In genomic region chr13:30002577-30002976, GRCh38 we compare ENCODE assay signal across 15 cellular contexts.
DNase-seq lines count a peak whose midpoint lies in the region; ATAC-seq and TF ChIP-seq lines count a peak whose summit lies in the region.
"Had no signal": no experiment of that assay in that cellular context is flagged by ENCODE, and none has a peak within 500 bp of the region (broad histone marks: within the 10 kb centered on the region; RNA-seq: fewer than 3 reads in every experiment).

No MANE protein-coding gene starts in this region.

- H3K9me3 Mint-ChIP-seq in activated CD4-positive, alpha-beta memory T cell treated with anti-CD3 and anti-CD28 coated beads for 36 hours = no peaks in the 10 kb centered on the region
- H3K9me3 Mint-ChIP-seq in activated CD4-positive, alpha-beta memory T cell treated with anti-CD3 and anti-CD28 coated beads, Interleukin-2, amount 10 ng/mL, durations not matched to agents 7 days and 5 days = no peaks in the 10 kb centered on the region
- H3K9me3 Mint-ChIP-seq: dendritic cell treated with granulocyte-macrophage colony-stimulating factor and Interleukin-4, amounts not matched to agents 40 ng/mL and 50 ng/mL, for 4 days; memory B cell had no signal

- ATAC-seq in right cardiac atrium (no peak), GM18505 (IDR thresholded peaks at IDR 0.05; ENCODE audit: unreplicated experiment) (no peak)

- DNase-seq in activated CD4-positive, alpha-beta memory T cell treated with anti-CD3 and anti-CD28 coated beads for 36 hours = peak; percentile 42
- no peak for DNase-seq in activated CD4-positive, alpha-beta memory T cell treated with anti-CD3 and anti-CD28 coated beads, Interleukin-2, amount 10 ng/mL, durations not matched to agents 7 days and 5 days
- DNase-seq in epithelial cell of prostate (ENCODE audit: low read depth, low spot score) = peak; percentile 68
- no peak for DNase-seq in right cardiac atrium
- no peak for DNase-seq in NCI-H82 (lab: John Stamatoyannopoulos, UW)
- DNase-seq: activated naive CD4-positive, alpha-beta T cell treated with anti-CD3 and anti-CD28 coated beads, Interleukin-2, amount 50 U/mL, for 16 hours; BE2C; NCI-H1105 treated with DMSO at 0.1 percent for 48 hours; NCI-H69; transverse colon had no signal

- peaks cover 1% of the 10 kb centered on the region for H3K27me3 Mint-ChIP-seq in activated CD4-positive, alpha-beta memory T cell treated with anti-CD3 and anti-CD28 coated beads for 36 hours
- H3K27me3 Mint-ChIP-seq in activated CD4-positive, alpha-beta memory T cell treated with anti-CD3 and anti-CD28 coated beads, Interleukin-2, amount 10 ng/mL, durations not matched to agents 7 days and 5 days = no peaks in the 10 kb centered on the region
- H3K27me3 Mint-ChIP-seq: dendritic cell treated with granulocyte-macrophage colony-stimulating factor and Interleukin-4, amounts not matched to agents 40 ng/mL and 50 ng/mL, for 4 days had no signal

- H3K9ac ChIP-seq in OCI-LY3 (ENCODE audit: low read length) = peak overlapping the region; percentile 28; the same call in 1 of the 2 replicates
- H3K9ac ChIP-seq in skeletal muscle satellite cell (ENCODE audit: low read depth, low read length) = no peak overlapping the region

- no peak for TF ChIP-seq POLR2A in GM18505 (IDR thresholded peaks at IDR 0.05; ENCODE audit: borderline replicate concordance, extremely low read depth, insufficient read depth, insufficient read length)

- peaks cover 14% of the 10 kb centered on the region for H3K4me1 Mint-ChIP-seq in activated CD4-positive, alpha-beta memory T cell treated with anti-CD3 and anti-CD28 coated beads for 36 hours (ENCODE audit: low read depth)
- H3K4me1 Mint-ChIP-seq in activated CD4-positive, alpha-beta memory T cell treated with anti-CD3 and anti-CD28 coated beads, Interleukin-2, amount 10 ng/mL, durations not matched to agents 7 days and 5 days = peaks cover 35% of the 10 kb centered on the region
- H3K4me1 Mint-ChIP-seq: memory B cell had no signal

- WGBS in right cardiac atrium = 50% methylated on average over 1 of the region's 1 CpG

- no peak overlapping the region for H3K4me3 Mint-ChIP-seq in activated CD4-positive, alpha-beta memory T cell treated with anti-CD3 and anti-CD28 coated beads for 36 hours
- H3K4me3 Mint-ChIP-seq in activated CD4-positive, alpha-beta memory T cell treated with anti-CD3 and anti-CD28 coated beads, Interleukin-2, amount 10 ng/mL, durations not matched to agents 7 days and 5 days = no peak overlapping the region
- H3K4me3 Mint-ChIP-seq: dendritic cell treated with granulocyte-macrophage colony-stimulating factor and Interleukin-4, amounts not matched to agents 40 ng/mL and 50 ng/mL, for 4 days; memory B cell had no signal

- no peak for TF ChIP-seq CTCF in OCI-LY3 (IDR thresholded peaks at IDR 0.05; ENCODE audit: low read depth, low read length)

- H4K20me1 ChIP-seq in OCI-LY3 (ENCODE audit: insufficient read depth, low read length) = no peaks in the 10 kb centered on the region

- H3K9me3 ChIP-seq in OCI-LY3 (ENCODE audit: insufficient read depth, low read length) (no peaks in the 10 kb centered on the region), skeletal muscle satellite cell (replicated peaks; ENCODE audit: low read length) (no peaks in the 10 kb centered on the region), right cardiac atrium (ENCODE audit: control insufficient read depth, low read length) (no peaks in the 10 kb centered on the region)
- H3K9me3 ChIP-seq: BE2C, transverse colon had no signal

- CTCF ChIA-PET in activated CD4-positive, alpha-beta memory T cell treated with anti-CD3 and anti-CD28 coated beads for 36 hours (lab: Charles Lee) = interaction anchor here (0.6 to 1.5 kb wide), 2 partner anchors 25 to 67 kb away, joined by 3 to 4 read pairs; no protein-coding TSS in a partner anchor
- CTCF ChIA-PET in activated CD4-positive, alpha-beta memory T cell treated with anti-CD3 and anti-CD28 coated beads, Interleukin-2, amount 10 ng/mL, durations not matched to agents 7 days and 5 days (lab: Charles Lee) = interaction anchor here (1.8 kb wide), 1 partner anchor 66 kb away, joined by 5 read pairs; no protein-coding TSS in a partner anchor

- POLR2A ChIA-PET in activated CD4-positive, alpha-beta memory T cell treated with anti-CD3 and anti-CD28 coated beads for 36 hours (lab: Charles Lee) = no interaction called here
- POLR2A ChIA-PET in activated CD4-positive, alpha-beta memory T cell treated with anti-CD3 and anti-CD28 coated beads, Interleukin-2, amount 10 ng/mL, durations not matched to agents 7 days and 5 days (lab: Charles Lee) = no interaction called here

- H3K4me1 ChIP-seq in OCI-LY3 (ENCODE audit: low read length) = peaks cover 44% of the 10 kb centered on the region
- H3K4me1 ChIP-seq in skeletal muscle satellite cell (ENCODE audit: control insufficient read depth, insufficient read depth, low read length) = peaks cover 10% of the 10 kb centered on the region
- H3K4me1 ChIP-seq in right cardiac atrium (ENCODE audit: control insufficient read depth, insufficient read depth, low read length) = no peaks in the 10 kb centered on the region
- H3K4me1 ChIP-seq: BE2C had no signal

- H3K27me3 ChIP-seq in OCI-LY3 (ENCODE audit: low read depth, low read length) (0 out of 2 replicates have a peak, but pooled peaks cover 2% of the 10 kb centered on the region), skeletal muscle satellite cell (ENCODE audit: control insufficient read depth, insufficient read depth, low read length) (no peaks in the 10 kb centered on the region), right cardiac atrium (ENCODE audit: control insufficient read depth, insufficient read depth) (no peaks in the 10 kb centered on the region)
- H3K27me3 ChIP-seq: BE2C, transverse colon had no signal

- H3K36me3 ChIP-seq in OCI-LY3 (replicated peaks; ENCODE audit: low read depth, low read length) (no peaks in the 10 kb centered on the region), skeletal muscle satellite cell (ENCODE audit: insufficient read depth, low read length) (no peaks in the 10 kb centered on the region)
- H3K36me3 ChIP-seq: BE2C, transverse colon had no signal

- H3K79me2 ChIP-seq in OCI-LY3 (ENCODE audit: low read length) = no peaks in the 10 kb centered on the region

- H2AFZ ChIP-seq in OCI-LY3 (ENCODE audit: low read depth, low read length) = no peak overlapping the region

- intact Hi-C loops in activated CD4-positive, alpha-beta memory T cell treated with anti-CD3 and anti-CD28 coated beads for 36 hours (cut with micrococcal nuclease) = no loop called here
- intact Hi-C loops in right cardiac atrium (cut with DNase I) = no loop called here

- H3K36me3 Mint-ChIP-seq in activated CD4-positive, alpha-beta memory T cell treated with anti-CD3 and anti-CD28 coated beads for 36 hours = no peaks in the 10 kb centered on the region
- no peaks in the 10 kb centered on the region for H3K36me3 Mint-ChIP-seq in activated CD4-positive, alpha-beta memory T cell treated with anti-CD3 and anti-CD28 coated beads, Interleukin-2, amount 10 ng/mL, durations not matched to agents 7 days and 5 days (ENCODE audit: low read depth)
- H3K36me3 Mint-ChIP-seq: memory B cell had no signal

- H3K27ac ChIP-seq in OCI-LY3 (ENCODE audit: low read length) (peak overlapping the region; percentile 57), epithelial cell of prostate (no peak overlapping the region), right cardiac atrium (ENCODE audit: low read length) (no peak overlapping the region)
- H3K27ac ChIP-seq: transverse colon had no signal

- no peak overlapping the region for H3K27ac Mint-ChIP-seq in activated CD4-positive, alpha-beta memory T cell treated with anti-CD3 and anti-CD28 coated beads for 36 hours
- H3K27ac Mint-ChIP-seq in activated CD4-positive, alpha-beta memory T cell treated with anti-CD3 and anti-CD28 coated beads, Interleukin-2, amount 10 ng/mL, durations not matched to agents 7 days and 5 days = no peak overlapping the region
- H3K27ac Mint-ChIP-seq: dendritic cell treated with granulocyte-macrophage colony-stimulating factor and Interleukin-4, amounts not matched to agents 40 ng/mL and 50 ng/mL, for 4 days; memory B cell had no signal

- H3K4me3 ChIP-seq in OCI-LY3 (ENCODE audit: low read length) = peak overlapping the region; percentile 18
- H3K4me3 ChIP-seq in skeletal muscle satellite cell (ENCODE audit: low read length) = no peak overlapping the region
- H3K4me3 ChIP-seq in right cardiac atrium (ENCODE audit: low read length) = no peak overlapping the region
- H3K4me3 ChIP-seq: transverse colon had no signal

- peak overlapping the region; percentile 59 for H3K4me2 ChIP-seq in OCI-LY3 (ENCODE audit: low read length)
- H3K4me2 ChIP-seq in skeletal muscle satellite cell (ENCODE audit: low read length) = peak overlapping the region; percentile 31

Comparison
In these comparisons a context has a peak if more than half of its experiments do, and no peak if none do; other contexts are left out.
1. DNase-seq: peak in activated CD4-positive, alpha-beta memory T cell treated with anti-CD3 and anti-CD28 coated beads for 36 hours (single experiment) and epithelial cell of prostate (single experiment); none in activated CD4-positive, alpha-beta memory T cell treated with anti-CD3 and anti-CD28 coated beads, Interleukin-2, amount 10 ng/mL, durations not matched to agents 7 days and 5 days (single experiment), right cardiac atrium (0 of 3) and NCI-H82 (single experiment).